In genomic region chr6:109450801-109451200, GRCh38 we compare ENCODE assay signal across 28 cellular contexts. TPM values are rescaled to one million over a fixed set of nuclear protein-coding genes. Genes with fewer than 3 reads are reported as not detected.
A peak's percentile ranks its signal among the peaks of the same experiment; 100 is the strongest.
DNase-seq lines count a peak whose midpoint lies in the region; ATAC-seq, FAIRE-seq and TF ChIP-seq lines count a peak whose summit lies in the region.
"Had no signal": no experiment of that assay in that cellular context is flagged by ENCODE, and none has a peak within 500 bp of the region (broad histone marks: within the 10 kb centered on the region; RNA-seq: fewer than 3 reads in every experiment).

No MANE protein-coding gene starts in this region.

- H3K4me2 ChIP-seq in GM12878 (ENCODE audit: control insufficient read depth, insufficient read depth), result no peak overlapping the region
- H3K4me2 ChIP-seq: smooth muscle cell had no signal

- TF ChIP-seq CTCF in HEK293 (tag by site-specific recombination; IDR thresholded peaks at IDR 0.05) (no peak), GM12878 (IDR thresholded peaks at IDR 0.05 in 2 of 3, conservative IDR thresholded peaks at IDR 0.05 in 1 of 3; ENCODE audit: control insufficient read depth in 2 of 3, extremely low read depth in 1 of 3, insufficient read depth in 1 of 3, low read depth in 3 of 3, low read length in 3 of 3) (no peak)

- RAD21 ChIA-PET in GM12878 (lab: Charles Lee; ENCODE audit: unreplicated experiment), result no interaction called here

- TF ChIP-seq POLR2A in GM12878 (IDR thresholded peaks at IDR 0.05; ENCODE audit: low read depth, low read length), result no peak

- no TSS peak for BruUV-seq in GM12878 (replicated peaks; lab: Mats Ljungman, UMichigan)

- H3K79me2 ChIP-seq in GM12878 (ENCODE audit: control insufficient read depth, insufficient read depth, low read length), result peaks cover 27% of the 10 kb centered on the region

- no peaks in the 10 kb centered on the region for H3K27me3 ChIP-seq in GM12878 (replicated peaks in 1 of 2; ENCODE audit: control insufficient read depth in 2 of 2, insufficient read depth in 2 of 2, low read length in 1 of 2)
- H3K27me3 ChIP-seq: colonic mucosa, heart left ventricle, ovary, SJCRH30 had no signal

- H3K4me1 Mint-ChIP-seq in stimulated activated memory B cell treated with anti-CD40 and anti-IgM and Interleukin-4, amounts not matched to agents 10 μg/mL and 1 μg/mL and 100 μg/mL, for 72 hours, result peaks cover 71% of the 10 kb centered on the region

- peak; percentile 35 for FAIRE-seq in GM12878 (lab: Jason Lieb, UNC)
- FAIRE-seq: bronchial epithelial cell, G401.6, urothelium cell line had no signal

- POLR2A ChIA-PET in HEK293 (lab: Yijun Ruan, JAX) (interaction anchor here (0.7 to 2.8 kb wide), 2 partner anchors 10 to 134 kb away, joined by 5 to 17 read pairs; partner anchors contain the start of genes PPIL6 and SMPD2), GM12878 (lab: Charles Lee) (interaction anchor here (0.7 to 1.4 kb wide), 3 partner anchors 13 to 352 kb away, joined by 3 to 5 read pairs (median 3); partner anchors contain the start of gene ZBTB24)

- SMC1A ChIA-PET in GM12878 (lab: Charles Lee; ENCODE audit: uncharacterized antibody, unreplicated experiment), result interaction anchor here (1.2 kb wide), 1 partner anchor 9 kb away, joined by 5 read pairs; no protein-coding TSS in a partner anchor

- no peak overlapping the region for H3K9ac ChIP-seq in GM12878 (ENCODE audit: control insufficient read depth, insufficient read depth, low read length)

- in situ Hi-C loops in GM12878 (cut with MboI), result no loop called here

- WGBS in GM12878 (ENCODE audit: insufficient coverage, insufficient replicate concordance, low lambda C conversion rate, missing lambda C conversion rate), result 61% methylated on average over 3 of the region's 3 CpGs

- ATAC-seq in GM12878, result no peak
- ATAC-seq in stimulated activated memory B cell treated with anti-CD40 and anti-IgM and Interleukin-4, amounts not matched to agents 10 μg/mL and 1 μg/mL and 100 μg/mL, for 72 hours, result no peak
- ATAC-seq: HCT116, heart left ventricle, left colon had no signal

- H3K27ac Mint-ChIP-seq in stimulated activated memory B cell treated with anti-CD40 and anti-IgM and Interleukin-4, amounts not matched to agents 10 μg/mL and 1 μg/mL and 100 μg/mL, for 72 hours, result peak overlapping the region; percentile 79

- no peaks in the 10 kb centered on the region for H3K27me3 Mint-ChIP-seq in stimulated activated memory B cell treated with anti-CD40 and anti-IgM and Interleukin-4, amounts not matched to agents 10 μg/mL and 1 μg/mL and 100 μg/mL, for 72 hours

- intact Hi-C loops in GM12878 (cut with micrococcal nuclease; ENCODE audit: unreplicated experiment), result no loop called here

- H3K9me3 ChIP-seq in HEK293 (ENCODE audit: control insufficient read depth, insufficient read depth, low read depth, low read length) (no peaks in the 10 kb centered on the region), GM12878 (replicated peaks; ENCODE audit: control insufficient read depth, insufficient read depth, low read length) (no peaks in the 10 kb centered on the region)
- H3K9me3 ChIP-seq: colonic mucosa, heart left ventricle, ovary, SJCRH30 had no signal

- peaks cover 49% of the 10 kb centered on the region for H3K36me3 Mint-ChIP-seq in stimulated activated memory B cell treated with anti-CD40 and anti-IgM and Interleukin-4, amounts not matched to agents 10 μg/mL and 1 μg/mL and 100 μg/mL, for 72 hours

- H2AFZ ChIP-seq in GM12878 (ENCODE audit: control insufficient read depth, low read depth, low read length), result no peak overlapping the region

- H3K36me3 ChIP-seq in HEK293 (ENCODE audit: control insufficient read depth in 2 of 2, insufficient read depth in 1 of 2, low read length in 2 of 2), result peaks cover 0 to 38% of the 10 kb centered on the region in 2 experiments; a peak in 1 of 3 replicates
- H3K36me3 ChIP-seq in GM12878 (ENCODE audit: control insufficient read depth in 2 of 2, insufficient read depth in 2 of 2, low read length in 1 of 2), result peaks cover 4 to 10% of the 10 kb centered on the region in 2 experiments
- H3K36me3 ChIP-seq: colonic mucosa, ovary had no signal

- CTCF ChIA-PET in HEK293 (lab: Yijun Ruan, JAX), result interaction anchor here (0.6 to 0.7 kb wide), 2 partner anchors 10 to 34 kb away, joined by 3 to 4 read pairs; partner anchors contain the start of genes PPIL6 and SMPD2
- CTCF ChIA-PET in GM12878 (lab: Yijun Ruan, JAX), result interaction anchor here (1.4 kb wide), 1 partner anchor 10 kb away, joined by 5 read pairs; the partner anchor contains the start of genes PPIL6 and SMPD2

- no peak overlapping the region for H3K4me3 Mint-ChIP-seq in stimulated activated memory B cell treated with anti-CD40 and anti-IgM and Interleukin-4, amounts not matched to agents 10 μg/mL and 1 μg/mL and 100 μg/mL, for 72 hours

- no peaks in the 10 kb centered on the region for H3K4me1 ChIP-seq in HEK293 (ENCODE audit: control insufficient read depth, insufficient read depth, low read length)
- peaks cover 24% of the 10 kb centered on the region for H3K4me1 ChIP-seq in GM12878 (ENCODE audit: control insufficient read depth, insufficient read depth, low read length)

- TF ChIP-seq EP300 in GM12878 (IDR thresholded peaks at IDR 0.05; ENCODE audit: borderline replicate concordance in 1 of 2, control insufficient read depth in 1 of 2, low read depth in 2 of 2, low read length in 2 of 2), result no peak

- TF ChIP-seq RAD21 in GM12878 (IDR thresholded peaks at IDR 0.05; ENCODE audit: insufficient read depth, low read depth, low read length), result no peak

- H3K27ac ChIP-seq in HEK293 (ENCODE audit: extremely low read depth, low read depth, low read length) (no peak overlapping the region), GM12878 (ENCODE audit: control insufficient read depth, insufficient read depth) (no peak overlapping the region)
- H3K27ac ChIP-seq: C4-2B, colonic mucosa, heart left ventricle, ovary, SJCRH30 had no signal

- H3K4me3 ChIP-seq in HEK293 (ENCODE audit: low read depth, low read length) (no peak overlapping the region), GM12878 (no peak overlapping the region)
- H3K4me3 ChIP-seq: colonic mucosa, heart left ventricle, ovary, SJCRH30, smooth muscle cell had no signal

- H4K20me1 ChIP-seq in GM12878 (ENCODE audit: control insufficient read depth, insufficient read depth), result no peaks in the 10 kb centered on the region

- DNase-seq in activated CD8-positive, alpha-beta memory T cell treated with anti-CD3 and anti-CD28 coated beads for 24 hours, result peak; percentile 43
- DNase-seq in activated CD8-positive, alpha-beta memory T cell treated with anti-CD3 and anti-CD28 coated beads, Interleukin-2, amount 50 U/mL, for 4 hours, result no peak
- DNase-seq in GM12878 (ENCODE audit: low read depth, low spot score), result no peak
- DNase-seq in NCI-H1694 (lab: John Stamatoyannopoulos, UW), result no peak
- no peak for DNase-seq in NCI-H187 (lab: John Stamatoyannopoulos, UW)
- DNase-seq: activated CD4-positive, alpha-beta T cell treated with anti-CD3 and anti-CD28 coated beads, Interleukin-2, amount 50 U/mL, for 4 hours; activated naive CD4-positive, alpha-beta T cell; amygdala; colonic mucosa; effector memory CD4-positive, alpha-beta T cell; foreskin fibroblast; heart left ventricle; KG1; left colon; mesenchymal stem cell; NCI-H1436 treated with DMSO at 0.1 percent for 48 hours; NCI-H526; ovary; retina; SJCRH30 had no signal

- no peaks in the 10 kb centered on the region for H3K9me3 Mint-ChIP-seq in stimulated activated memory B cell treated with anti-CD40 and anti-IgM and Interleukin-4, amounts not matched to agents 10 μg/mL and 1 μg/mL and 100 μg/mL, for 72 hours

RNA-seq across cellular contexts. Expression of gene MICAL1, which starts 4.8 kb away (rescaled TPM):
- 203 and 235 TPM in 2 replicates for total RNA-seq in GM12878 (2013; cell fraction: nucleolus; rRNA removed)
- total RNA-seq in GM12878 (2014; rRNA removed) (46.9 and 48.6 TPM in 2 replicates), GM12878 (2014; rRNA removed; fragmentation: Illumina TruSeq; extraction: Trizol) (25.6 and 27.0 TPM in 2 replicates), GM12878 (2021) (59.8 and 62.8 TPM in 2 replicates)
- polyA plus RNA-seq in GM12878 (2011; ENCODE audit: low read depth), result 24.9 TPM
- polyA plus RNA-seq in GM12878 (2011; rRNA removed) (42.3 and 61.9 TPM in 2 replicates), GM12878 (2014; fragmentation: Illumina TruSeq; extraction: Trizol) (27.6 and 38.0 TPM in 2 replicates), GM12878 (2014; fragmentation: Nextera tagmentation; extraction: Ambion mirVana) (1 to 10 TPM in 1 of 2 experiments, under 1 TPM in 1; 0.32 to 1.3 TPM), GM12878 (2014; rRNA removed) (71.6 and 75.5 TPM in 2 replicates), GM12878 (2016; fragmentation: Nextera tagmentation; extraction: Ambion mirVana) (10 to 100 TPM; 44.2 to 46.4 TPM)
- 48.3 and 66.9 TPM in 2 replicates for polyA plus RNA-seq in GM12878 (2011; cell fraction: cytosol; rRNA removed)
- 740 and 754 TPM in 2 replicates for polyA plus RNA-seq in GM12878 (2011; cell fraction: nucleus; rRNA removed)
- 50.6 and 61.2 TPM in 2 replicates for polyA plus RNA-seq in GM12878 (2012)
- 32.8 and 51.6 TPM in 2 replicates for polyA minus RNA-seq in GM12878 (2011; rRNA and poly(A)+ RNA removed)
- polyA minus RNA-seq in GM12878 (2011; cell fraction: cytosol; rRNA and poly(A)+ RNA removed), result 22.6 and 22.9 TPM in 2 replicates
- 82.2 and 98.7 TPM in 2 replicates for polyA minus RNA-seq in GM12878 (2011; cell fraction: nucleus; rRNA and poly(A)+ RNA removed)

RNA-seq across cellular contexts. Expression of gene SMPD2, which starts 10.3 kb away (rescaled TPM):
- total RNA-seq in GM12878 (2013; cell fraction: nucleolus; rRNA removed), result 31.5 and 32.2 TPM in 2 replicates
- 13.8 and 15.4 TPM in 2 replicates for total RNA-seq in GM12878 (2014; rRNA removed)
- total RNA-seq in GM12878 (2014; rRNA removed; fragmentation: Illumina TruSeq; extraction: Trizol), result 8.1 and 9.7 TPM in 2 replicates
- 12.3 and 13.0 TPM in 2 replicates for total RNA-seq in GM12878 (2021)
- polyA plus RNA-seq in GM12878 (2011; ENCODE audit: low read depth), result 3.3 TPM
- polyA plus RNA-seq in GM12878 (2011; rRNA removed), result 6.4 and 9.0 TPM in 2 replicates
- polyA plus RNA-seq in GM12878 (2011; cell fraction: cytosol; rRNA removed), result 8.1 and 11.7 TPM in 2 replicates
- polyA plus RNA-seq in GM12878 (2011; cell fraction: nucleus; rRNA removed), result 26.4 and 36.8 TPM in 2 replicates
- 5.8 and 8.2 TPM in 2 replicates for polyA plus RNA-seq in GM12878 (2012)
- 10.4 and 13.4 TPM in 2 replicates for polyA plus RNA-seq in GM12878 (2014; fragmentation: Illumina TruSeq; extraction: Trizol)
- polyA plus RNA-seq in GM12878 (2014; fragmentation: Nextera tagmentation; extraction: Ambion mirVana), result under 1 TPM; 0.06 to 0.73 TPM
- polyA plus RNA-seq in GM12878 (2014; rRNA removed), result 13.2 and 15.3 TPM in 2 replicates
- 1 to 10 TPM; 9.6 to 9.8 TPM for polyA plus RNA-seq in GM12878 (2016; fragmentation: Nextera tagmentation; extraction: Ambion mirVana)
- 27.6 TPM in 2 replicates for polyA minus RNA-seq in GM12878 (2011; rRNA and poly(A)+ RNA removed)
- 5.4 and 5.5 TPM in 2 replicates for polyA minus RNA-seq in GM12878 (2011; cell fraction: cytosol; rRNA and poly(A)+ RNA removed)
- polyA minus RNA-seq in GM12878 (2011; cell fraction: nucleus; rRNA and poly(A)+ RNA removed), result 41.6 and 46.8 TPM in 2 replicates

RNA-seq across cellular contexts. Expression of gene PPIL6, which starts 10.4 kb away (rescaled TPM):
- 0.15 and 0.91 TPM in 2 replicates for total RNA-seq in GM12878 (2013; cell fraction: nucleolus; rRNA removed)
- total RNA-seq in GM12878 (2014; rRNA removed) (0.11 TPM in 1 of 2 replicates, not detected in the other), GM12878 (2014; rRNA removed; fragmentation: Illumina TruSeq; extraction: Trizol) (not detected in 2 replicates), GM12878 (2021) (0.37 TPM in 1 of 2 replicates, not detected in the other)
- not detected for polyA plus RNA-seq in GM12878 (2011; ENCODE audit: low read depth)
- polyA plus RNA-seq in GM12878 (2011; rRNA removed) (not detected in 2 replicates), GM12878 (2014; fragmentation: Illumina TruSeq; extraction: Trizol) (0.01 TPM in 1 of 2 replicates, not detected in the other), GM12878 (2014; fragmentation: Nextera tagmentation; extraction: Ambion mirVana) (not detected), GM12878 (2014; rRNA removed) (0.12 TPM in 1 of 2 replicates, not detected in the other), GM12878 (2016; fragmentation: Nextera tagmentation; extraction: Ambion mirVana) (under 1 TPM; 0.17 to 0.26 TPM)
- polyA plus RNA-seq in GM12878 (2011; cell fraction: cytosol; rRNA removed), result not detected in 2 replicates
- not detected in 2 replicates for polyA plus RNA-seq in GM12878 (2011; cell fraction: nucleus; rRNA removed)
- polyA plus RNA-seq in GM12878 (2012), result 0.09 and 0.13 TPM in 2 replicates
- polyA minus RNA-seq in GM12878 (2011; rRNA and poly(A)+ RNA removed), result not detected in 2 replicates
- polyA minus RNA-seq in GM12878 (2011; cell fraction: cytosol; rRNA and poly(A)+ RNA removed), result not detected in 2 replicates
- 0.12 TPM in 1 of 2 replicates, not detected in the other for polyA minus RNA-seq in GM12878 (2011; cell fraction: nucleus; rRNA and poly(A)+ RNA removed)

RNA-seq across cellular contexts. Expression of gene ZBTB24, which starts 32.2 kb away (rescaled TPM):
- 23.8 and 24.7 TPM in 2 replicates for total RNA-seq in GM12878 (2013; cell fraction: nucleolus; rRNA removed)
- total RNA-seq in GM12878 (2014; rRNA removed), result 14.7 and 17.9 TPM in 2 replicates
- total RNA-seq in GM12878 (2014; rRNA removed; fragmentation: Illumina TruSeq; extraction: Trizol), result 17.7 and 17.8 TPM in 2 replicates
- 11.9 and 12.4 TPM in 2 replicates for total RNA-seq in GM12878 (2021)
- polyA plus RNA-seq in GM12878 (2011; ENCODE audit: low read depth), result 4.5 TPM
- 7.3 and 7.8 TPM in 2 replicates for polyA plus RNA-seq in GM12878 (2011; rRNA removed)
- polyA plus RNA-seq in GM12878 (2011; cell fraction: cytosol; rRNA removed), result 4.8 and 5.3 TPM in 2 replicates
- polyA plus RNA-seq in GM12878 (2011; cell fraction: nucleus; rRNA removed), result 6.2 and 6.4 TPM in 2 replicates
- polyA plus RNA-seq in GM12878 (2012), result 5.6 and 6.4 TPM in 2 replicates
- 12.1 and 13.3 TPM in 2 replicates for polyA plus RNA-seq in GM12878 (2014; fragmentation: Illumina TruSeq; extraction: Trizol)
- 1 to 10 TPM; 2.9 to 3.0 TPM for polyA plus RNA-seq in GM12878 (2014; fragmentation: Nextera tagmentation; extraction: Ambion mirVana)
- 7.4 and 7.6 TPM in 2 replicates for polyA plus RNA-seq in GM12878 (2014; rRNA removed)
- 1 to 10 TPM; 8.1 to 9.0 TPM for polyA plus RNA-seq in GM12878 (2016; fragmentation: Nextera tagmentation; extraction: Ambion mirVana)
- polyA minus RNA-seq in GM12878 (2011; rRNA and poly(A)+ RNA removed), result 8.6 and 9.3 TPM in 2 replicates
- 4.5 and 4.8 TPM in 2 replicates for polyA minus RNA-seq in GM12878 (2011; cell fraction: cytosol; rRNA and poly(A)+ RNA removed)
- 4.8 and 7.1 TPM in 2 replicates for polyA minus RNA-seq in GM12878 (2011; cell fraction: nucleus; rRNA and poly(A)+ RNA removed)
